ENCODE assay signal across 15 cellular contexts in the genomic region with DNA sequence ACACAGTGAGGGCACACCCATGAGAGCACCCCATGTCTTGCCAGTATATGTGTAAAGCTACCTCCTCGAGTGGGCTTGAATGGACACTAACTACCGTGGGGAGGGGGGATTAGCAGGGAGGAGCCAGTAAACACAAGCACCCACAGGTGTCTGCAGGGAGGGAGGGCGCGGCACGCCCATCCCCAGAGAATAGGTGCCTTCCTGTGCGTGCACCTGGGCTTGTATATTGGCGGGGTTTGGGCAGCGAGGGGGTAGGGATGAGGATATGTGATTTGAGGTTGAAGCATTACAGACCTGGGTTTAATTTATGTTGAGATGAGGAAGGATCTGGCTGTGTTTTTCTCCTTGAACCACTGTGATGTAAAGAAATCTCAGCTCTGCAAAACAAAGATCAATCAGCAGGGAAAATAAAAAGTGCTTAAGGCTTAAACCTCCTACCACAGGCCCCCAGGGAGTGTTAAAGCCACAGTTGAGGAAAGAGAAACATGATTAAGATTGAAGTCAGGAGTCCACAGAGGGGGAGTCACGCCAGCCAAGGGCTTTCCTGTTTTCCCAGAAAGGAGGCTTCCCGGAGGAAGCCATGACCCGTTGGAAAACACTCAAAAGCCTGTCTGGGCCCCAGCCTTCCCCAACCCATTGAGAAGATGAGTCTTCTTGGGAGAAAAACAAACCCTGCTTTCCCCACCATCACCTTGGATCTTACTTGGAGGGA.
DNase-seq lines count a peak whose midpoint lies in the region; ATAC-seq and TF ChIP-seq lines count a peak whose summit lies in the region.
"Had no signal": no experiment of that assay in that cellular context is flagged by ENCODE, and none has a peak within 500 bp of the region (broad histone marks: within the 10 kb centered on the region; RNA-seq: fewer than 3 reads in every experiment).

No MANE protein-coding gene starts in this region.

- peaks cover 14% of the 10 kb centered on the region; the same call in 1 of the 2 replicates for H3F3A ChIP-seq in GM23248 (ENCODE audit: insufficient read depth)

- 16 to 17% methylated on average over 11 of the region's 11 CpGs for WGBS in GM23248 (ENCODE audit: low coverage in 1 of 2, low lambda C conversion rate in 2 of 2, missing lambda C conversion rate in 2 of 2), 2 experiments

- H3K27me3 ChIP-seq in AG04450 (ENCODE audit: control insufficient read depth, insufficient read depth, low read length) (peaks cover 3% of the 10 kb centered on the region), GM23248 (replicated peaks; ENCODE audit: insufficient read depth) (peaks cover 11% of the 10 kb centered on the region; the same call in 1 of the 2 replicates), WERI-Rb-1 (ENCODE audit: insufficient read depth, low read depth, severe bottlenecking) (peaks cover 14% of the 10 kb centered on the region)
- H3K27me3 ChIP-seq: body of pancreas had no signal

- H2AFZ ChIP-seq in GM23248, result 0 out of 2 replicates have a peak overlapping the region, but pooled peaks have one; percentile 11

- H3K9me3 ChIP-seq in AG04450 (ENCODE audit: control insufficient read depth, insufficient read depth, low read length), result no peaks in the 10 kb centered on the region; the same call in 1 of the 2 replicates
- no peaks in the 10 kb centered on the region for H3K9me3 ChIP-seq in GM23248 (ENCODE audit: low read depth)
- no peaks in the 10 kb centered on the region for H3K9me3 ChIP-seq in WERI-Rb-1 (ENCODE audit: severe bottlenecking)
- H3K9me3 ChIP-seq: body of pancreas, esophagus squamous epithelium had no signal

- ATAC-seq in HG03520 (IDR thresholded peaks at IDR 0.05; ENCODE audit: unreplicated experiment) (no peak), HG02798 (IDR thresholded peaks at IDR 0.05; ENCODE audit: poor library complexity, unreplicated experiment) (no peak)
- ATAC-seq: body of pancreas had no signal

- H3K4me1 ChIP-seq in GM23248 (ENCODE audit: insufficient read depth), result peaks cover 20% of the 10 kb centered on the region
- H3K4me1 ChIP-seq: body of pancreas, esophagus squamous epithelium had no signal

- H3K79me2 ChIP-seq in GM23248 (ENCODE audit: insufficient read depth), result no peaks in the 10 kb centered on the region

- H3K9ac ChIP-seq in GM23248, result no peak overlapping the region

- in situ Hi-C loops in GM23248 (cut with MboI) (no loop called here), astrocyte of the cerebellum (cut with HindIII; ENCODE audit: low sequenced_read_pairs) (no loop called here), ACHN (cut with HindIII; ENCODE audit: low pct_ligation_motif_present, low pct_unique_long_range_greater_than_20kb, low sequenced_read_pairs) (no loop called here)

- H3K4me3 ChIP-seq in AG04450 (ENCODE audit: low read depth, low read length) (no peak overlapping the region), GM23248 (no peak overlapping the region), astrocyte of the cerebellum (ENCODE audit: low read depth, low read length) (no peak overlapping the region), WERI-Rb-1 (ENCODE audit: low read depth, low read length) (no peak overlapping the region)
- H3K4me3 ChIP-seq: body of pancreas, esophagus squamous epithelium had no signal

- H3K27ac ChIP-seq in AG04450 (ENCODE audit: low read depth, low read length) (peak overlapping the region; percentile 21), GM23248 (no peak overlapping the region), WERI-Rb-1 (no peak overlapping the region)
- H3K27ac ChIP-seq: body of pancreas, esophagus squamous epithelium had no signal

- peak overlapping the region; percentile 38 for H3K4me2 ChIP-seq in GM23248 (ENCODE audit: unreplicated experiment)

- TF ChIP-seq CTCF in AG04450 (IDR thresholded peaks at IDR 0.05; ENCODE audit: low read depth, low read length) (no peak), astrocyte of the cerebellum (IDR thresholded peaks at IDR 0.05; ENCODE audit: low read depth, low read length, missing control alignments) (no peak), WERI-Rb-1 (IDR thresholded peaks at IDR 0.05; ENCODE audit: low read depth, low read length) (no peak)

- H3K36me3 ChIP-seq in GM23248 (ENCODE audit: low read depth) (no peaks in the 10 kb centered on the region), WERI-Rb-1 (no peaks in the 10 kb centered on the region)
- H3K36me3 ChIP-seq: esophagus squamous epithelium had no signal

- no peak for DNase-seq in AG04450 (ENCODE audit: low read depth, low spot score)
- peak; percentile 78 for DNase-seq in GM23248
- peak; percentile 91 for DNase-seq in astrocyte of the cerebellum (ENCODE audit: low read depth)
- peak; percentile 42 for DNase-seq in hepatic stellate cell (ENCODE audit: low spot score)
- DNase-seq in WERI-Rb-1, result no peak
- no peak for DNase-seq in ACHN
- DNase-seq: activated T-cell treated with anti-CD3 and anti-CD28 coated beads for 4 hours; CD4-positive, CD25-positive, alpha-beta regulatory T cell; esophagus squamous epithelium; KBM-7; NCI-H2227 treated with DMSO at 0.1 percent for 48 hours; RPMI8226 had no signal

- H4K20me1 ChIP-seq in GM23248 (ENCODE audit: insufficient read depth), result no peaks in the 10 kb centered on the region

- CTCF ChIA-PET in AG04450 (lab: Charles Lee), result interaction anchor here (0.6 to 1.0 kb wide), 2 partner anchors 126 to 193 kb away, joined by 3 read pairs; no protein-coding TSS in a partner anchor

- POLR2A ChIA-PET in AG04450 (lab: Yijun Ruan, JAX), result interaction anchor here (0.8 kb wide), 1 partner anchor 33 kb away, joined by 3 read pairs; no protein-coding TSS in a partner anchor

- H3K9me2 ChIP-seq in GM23248 (ENCODE audit: insufficient read depth), result no peaks in the 10 kb centered on the region

Comparison
In these comparisons a context has a peak if more than half of its experiments do, and no peak if none do; other contexts are left out.
1. DNase-seq: peak in GM23248 (single experiment), astrocyte of the cerebellum (single experiment) and hepatic stellate cell (single experiment); none in AG04450 (single experiment), WERI-Rb-1 (single experiment) and ACHN (single experiment).